2 cellular contexts compared by ENCODE assay signal in the genomic region with DNA sequence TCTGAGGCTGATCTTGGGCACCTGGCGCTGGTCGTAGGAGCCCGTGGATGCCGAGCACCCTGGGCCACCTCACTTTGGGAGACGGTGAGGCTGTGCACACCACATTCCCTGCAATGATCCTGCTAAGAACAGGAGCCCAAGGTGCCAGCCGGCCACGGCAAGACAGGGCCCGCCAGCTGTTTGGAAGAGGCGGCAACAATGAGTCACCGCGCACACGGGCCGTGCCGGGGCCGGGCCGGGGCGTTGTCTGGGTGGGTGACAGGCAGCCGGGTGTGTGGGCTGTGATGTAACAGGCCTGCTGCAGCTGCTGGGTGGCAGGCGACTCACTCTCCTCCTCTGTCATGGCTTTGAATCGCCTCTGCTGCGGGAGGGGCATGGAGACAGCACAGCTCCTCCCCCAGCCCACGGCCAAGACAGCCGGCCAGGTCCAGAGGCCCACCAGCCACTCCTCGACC.
TF ChIP-seq lines count a peak whose summit lies in the region.

No MANE protein-coding gene starts in this region.

TF ChIP-seq in K562, 482 proteins besides CTCF, POLR2A, EP300 and RAD21 (continued from another document and continues in another):
- TF ChIP-seq, protein P1, sequence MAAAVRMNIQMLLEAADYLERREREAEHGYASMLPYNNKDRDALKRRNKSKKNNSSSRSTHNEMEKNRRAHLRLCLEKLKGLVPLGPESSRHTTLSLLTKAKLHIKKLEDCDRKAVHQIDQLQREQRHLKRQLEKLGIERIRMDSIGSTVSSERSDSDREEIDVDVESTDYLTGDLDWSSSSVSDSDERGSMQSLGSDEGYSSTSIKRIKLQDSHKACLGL (CRISPR knock-in tag; IDR thresholded peaks at IDR 0.05; ENCODE audit: borderline replicate concordance, poor library complexity, severe bottlenecking): no peak
- TF ChIP-seq ZNF507 (tag; conservative IDR thresholded peaks at IDR 0.05) (no peak), ZNF551 (CRISPR knock-in tag; IDR thresholded peaks at IDR 0.05) (no peak), TGIF2 (CRISPR knock-in tag; IDR thresholded peaks at IDR 0.05) (no peak), SMARCC2 (IDR thresholded peaks at IDR 0.05; ENCODE audit: low read depth) (no peak), TCF3 (CRISPR knock-in tag; IDR thresholded peaks at IDR 0.05) (peak; percentile 47; the same call in 1 of the 2 replicates), FOSL1 (tag; conservative IDR thresholded peaks at IDR 0.05) (peak; percentile 94), MAFF (IDR thresholded peaks at IDR 0.05; ENCODE audit: low read length) (no peak), ZNF224 (CRISPR knock-in tag; IDR thresholded peaks at IDR 0.05) (no peak), KLF1 (tag; IDR thresholded peaks at IDR 0.05) (peak; percentile 78), MEIS2 (IDR thresholded peaks at IDR 0.05; ENCODE audit: partially characterized antibody) (peak; percentile 25), NRF1 (conservative IDR thresholded peaks at IDR 0.05 in 1 of 2, IDR thresholded peaks at IDR 0.05 in 1 of 2) (peak in 1 of 2 experiments; percentile 51; a peak in 2 of 4 replicates), TRIM24 (IDR thresholded peaks at IDR 0.05) (peak; percentile 9 to 50; a peak in 1 of 4 replicates), HOXB6 (CRISPR knock-in tag; IDR thresholded peaks at IDR 0.05; ENCODE audit: borderline replicate concordance) (no peak), BCOR (IDR thresholded peaks at IDR 0.05) (peak; percentile 17; the same call in 1 of the 2 replicates), YY1 (IDR thresholded peaks at IDR 0.05; ENCODE audit: borderline replicate concordance in 1 of 3, control insufficient read depth in 1 of 3, extremely low read depth in 1 of 3, insufficient read depth in 3 of 3, insufficient read length in 1 of 3, insufficient replicate concordance in 2 of 3, low read depth in 1 of 3, low read length in 2 of 3) (no peak), ZNF586 (CRISPR knock-in tag; conservative IDR thresholded peaks at IDR 0.05) (no peak), CBFB (CRISPR knock-in tag; IDR thresholded peaks at IDR 0.05) (no peak), MYC (IDR thresholded peaks at IDR 0.05; ENCODE audit: low read depth, low read length) (peak; percentile 19; the same call in 1 of the 2 replicates), MYC (CRISPR knock-in tag; IDR thresholded peaks at IDR 0.05; ENCODE audit: borderline replicate concordance, low read depth) (no peak), JUN (IDR thresholded peaks at IDR 0.05; ENCODE audit: borderline replicate concordance, low read depth, low read length) (peak; percentile 91), JUN (CRISPR knock-in tag; IDR thresholded peaks at IDR 0.05; ENCODE audit: borderline replicate concordance) (no peak)
- TF ChIP-seq, protein P2, sequence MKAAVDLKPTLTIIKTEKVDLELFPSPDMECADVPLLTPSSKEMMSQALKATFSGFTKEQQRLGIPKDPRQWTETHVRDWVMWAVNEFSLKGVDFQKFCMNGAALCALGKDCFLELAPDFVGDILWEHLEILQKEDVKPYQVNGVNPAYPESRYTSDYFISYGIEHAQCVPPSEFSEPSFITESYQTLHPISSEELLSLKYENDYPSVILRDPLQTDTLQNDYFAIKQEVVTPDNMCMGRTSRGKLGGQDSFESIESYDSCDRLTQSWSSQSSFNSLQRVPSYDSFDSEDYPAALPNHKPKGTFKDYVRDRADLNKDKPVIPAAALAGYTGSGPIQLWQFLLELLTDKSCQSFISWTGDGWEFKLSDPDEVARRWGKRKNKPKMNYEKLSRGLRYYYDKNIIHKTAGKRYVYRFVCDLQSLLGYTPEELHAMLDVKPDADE (conservative IDR thresholded peaks at IDR 0.05; ENCODE audit: control insufficient read depth, low read depth, low read length): peak; percentile 55; the same call in 1 of the 2 replicates
- TF ChIP-seq, protein P3, sequence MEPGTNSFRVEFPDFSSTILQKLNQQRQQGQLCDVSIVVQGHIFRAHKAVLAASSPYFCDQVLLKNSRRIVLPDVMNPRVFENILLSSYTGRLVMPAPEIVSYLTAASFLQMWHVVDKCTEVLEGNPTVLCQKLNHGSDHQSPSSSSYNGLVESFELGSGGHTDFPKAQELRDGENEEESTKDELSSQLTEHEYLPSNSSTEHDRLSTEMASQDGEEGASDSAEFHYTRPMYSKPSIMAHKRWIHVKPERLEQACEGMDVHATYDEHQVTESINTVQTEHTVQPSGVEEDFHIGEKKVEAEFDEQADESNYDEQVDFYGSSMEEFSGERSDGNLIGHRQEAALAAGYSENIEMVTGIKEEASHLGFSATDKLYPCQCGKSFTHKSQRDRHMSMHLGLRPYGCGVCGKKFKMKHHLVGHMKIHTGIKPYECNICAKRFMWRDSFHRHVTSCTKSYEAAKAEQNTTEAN (CRISPR knock-in tag; IDR thresholded peaks at IDR 0.05): no peak
- TF ChIP-seq, protein P4, sequence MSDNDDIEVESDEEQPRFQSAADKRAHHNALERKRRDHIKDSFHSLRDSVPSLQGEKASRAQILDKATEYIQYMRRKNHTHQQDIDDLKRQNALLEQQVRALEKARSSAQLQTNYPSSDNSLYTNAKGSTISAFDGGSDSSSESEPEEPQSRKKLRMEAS (CRISPR knock-in tag; IDR thresholded peaks at IDR 0.05): peak; percentile 69
- TF ChIP-seq, protein P5, sequence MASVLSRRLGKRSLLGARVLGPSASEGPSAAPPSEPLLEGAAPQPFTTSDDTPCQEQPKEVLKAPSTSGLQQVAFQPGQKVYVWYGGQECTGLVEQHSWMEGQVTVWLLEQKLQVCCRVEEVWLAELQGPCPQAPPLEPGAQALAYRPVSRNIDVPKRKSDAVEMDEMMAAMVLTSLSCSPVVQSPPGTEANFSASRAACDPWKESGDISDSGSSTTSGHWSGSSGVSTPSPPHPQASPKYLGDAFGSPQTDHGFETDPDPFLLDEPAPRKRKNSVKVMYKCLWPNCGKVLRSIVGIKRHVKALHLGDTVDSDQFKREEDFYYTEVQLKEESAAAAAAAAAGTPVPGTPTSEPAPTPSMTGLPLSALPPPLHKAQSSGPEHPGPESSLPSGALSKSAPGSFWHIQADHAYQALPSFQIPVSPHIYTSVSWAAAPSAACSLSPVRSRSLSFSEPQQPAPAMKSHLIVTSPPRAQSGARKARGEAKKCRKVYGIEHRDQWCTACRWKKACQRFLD (CRISPR knock-in tag; IDR thresholded peaks at IDR 0.05): 0 out of 2 replicates have a peak, but pooled peaks have one; percentile 33
- TF ChIP-seq, protein P6, sequence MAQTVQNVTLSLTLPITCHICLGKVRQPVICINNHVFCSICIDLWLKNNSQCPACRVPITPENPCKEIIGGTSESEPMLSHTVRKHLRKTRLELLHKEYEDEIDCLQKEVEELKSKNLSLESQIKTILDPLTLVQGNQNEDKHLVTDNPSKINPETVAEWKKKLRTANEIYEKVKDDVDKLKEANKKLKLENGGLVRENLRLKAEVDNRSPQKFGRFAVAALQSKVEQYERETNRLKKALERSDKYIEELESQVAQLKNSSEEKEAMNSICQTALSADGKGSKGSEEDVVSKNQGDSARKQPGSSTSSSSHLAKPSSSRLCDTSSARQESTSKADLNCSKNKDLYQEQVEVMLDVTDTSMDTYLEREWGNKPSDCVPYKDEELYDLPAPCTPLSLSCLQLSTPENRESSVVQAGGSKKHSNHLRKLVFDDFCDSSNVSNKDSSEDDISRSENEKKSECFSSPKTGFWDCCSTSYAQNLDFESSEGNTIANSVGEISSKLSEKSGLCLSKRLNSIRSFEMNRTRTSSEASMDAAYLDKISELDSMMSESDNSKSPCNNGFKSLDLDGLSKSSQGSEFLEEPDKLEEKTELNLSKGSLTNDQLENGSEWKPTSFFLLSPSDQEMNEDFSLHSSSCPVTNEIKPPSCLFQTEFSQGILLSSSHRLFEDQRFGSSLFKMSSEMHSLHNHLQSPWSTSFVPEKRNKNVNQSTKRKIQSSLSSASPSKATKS (CRISPR knock-in tag; IDR thresholded peaks at IDR 0.05): no peak

TF ChIP-seq in HepG2, 621 proteins besides CTCF, POLR2A, EP300 and RAD21 (continued from another document and continues in another):
- TF ChIP-seq ZNF263 (CRISPR knock-in tag; IDR thresholded peaks at IDR 0.05): no peak
- no peak for TF ChIP-seq MEIS2 (CRISPR knock-in tag; IDR thresholded peaks at IDR 0.05)
- TF ChIP-seq TAF1 (CRISPR knock-in tag; IDR thresholded peaks at IDR 0.05): no peak
- TF ChIP-seq, protein P7, sequence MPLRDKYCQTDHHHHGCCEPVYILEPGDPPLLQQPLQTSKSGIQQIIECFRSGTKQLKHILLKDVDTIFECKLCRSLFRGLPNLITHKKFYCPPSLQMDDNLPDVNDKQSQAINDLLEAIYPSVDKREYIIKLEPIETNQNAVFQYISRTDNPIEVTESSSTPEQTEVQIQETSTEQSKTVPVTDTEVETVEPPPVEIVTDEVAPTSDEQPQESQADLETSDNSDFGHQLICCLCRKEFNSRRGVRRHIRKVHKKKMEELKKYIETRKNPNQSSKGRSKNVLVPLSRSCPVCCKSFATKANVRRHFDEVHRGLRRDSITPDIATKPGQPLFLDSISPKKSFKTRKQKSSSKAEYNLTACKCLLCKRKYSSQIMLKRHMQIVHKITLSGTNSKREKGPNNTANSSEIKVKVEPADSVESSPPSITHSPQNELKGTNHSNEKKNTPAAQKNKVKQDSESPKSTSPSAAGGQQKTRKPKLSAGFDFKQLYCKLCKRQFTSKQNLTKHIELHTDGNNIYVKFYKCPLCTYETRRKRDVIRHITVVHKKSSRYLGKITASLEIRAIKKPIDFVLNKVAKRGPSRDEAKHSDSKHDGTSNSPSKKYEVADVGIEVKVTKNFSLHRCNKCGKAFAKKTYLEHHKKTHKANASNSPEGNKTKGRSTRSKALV (CRISPR knock-in tag; IDR thresholded peaks at IDR 0.05): 0 out of 2 replicates have a peak, but pooled peaks have one; percentile 45
- no peak for TF ChIP-seq SOX13 (IDR thresholded peaks at IDR 0.05)
- TF ChIP-seq SOX13 (CRISPR knock-in tag; conservative IDR thresholded peaks at IDR 0.05 in 1 of 2, IDR thresholded peaks at IDR 0.05 in 1 of 2): peak in 1 of 2 experiments; percentile 34; a peak in 1 of 4 replicates
- no peak for TF ChIP-seq ZNF749 (CRISPR knock-in tag; IDR thresholded peaks at IDR 0.05; ENCODE audit: borderline replicate concordance)
- TF ChIP-seq EZH2 (conservative IDR thresholded peaks at IDR 0.05; ENCODE audit: low read depth, low read length): no peak; the same call in 1 of the 2 replicates
- TF ChIP-seq MAFG (CRISPR knock-in tag; IDR thresholded peaks at IDR 0.05): no peak
- TF ChIP-seq RFX3 (CRISPR knock-in tag; IDR thresholded peaks at IDR 0.05): no peak
- TF ChIP-seq, protein P8, sequence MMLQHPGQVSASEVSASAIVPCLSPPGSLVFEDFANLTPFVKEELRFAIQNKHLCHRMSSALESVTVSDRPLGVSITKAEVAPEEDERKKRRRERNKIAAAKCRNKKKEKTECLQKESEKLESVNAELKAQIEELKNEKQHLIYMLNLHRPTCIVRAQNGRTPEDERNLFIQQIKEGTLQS (CRISPR knock-in tag; IDR thresholded peaks at IDR 0.05): peak; percentile 81
- TF ChIP-seq BCL6 (CRISPR knock-in tag; IDR thresholded peaks at IDR 0.05): 0 out of 2 replicates have a peak, but pooled peaks have one; percentile 6
- TF ChIP-seq, protein P9, sequence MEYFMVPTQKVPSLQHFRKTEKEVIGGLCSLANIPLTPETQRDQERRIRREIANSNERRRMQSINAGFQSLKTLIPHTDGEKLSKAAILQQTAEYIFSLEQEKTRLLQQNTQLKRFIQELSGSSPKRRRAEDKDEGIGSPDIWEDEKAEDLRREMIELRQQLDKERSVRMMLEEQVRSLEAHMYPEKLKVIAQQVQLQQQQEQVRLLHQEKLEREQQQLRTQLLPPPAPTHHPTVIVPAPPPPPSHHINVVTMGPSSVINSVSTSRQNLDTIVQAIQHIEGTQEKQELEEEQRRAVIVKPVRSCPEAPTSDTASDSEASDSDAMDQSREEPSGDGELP (IDR thresholded peaks at IDR 0.05; ENCODE audit: borderline replicate concordance, low read depth): peak; percentile 92
- TF ChIP-seq RXRA (CRISPR knock-in tag; IDR thresholded peaks at IDR 0.05): 0 out of 2 replicates have a peak, but pooled peaks have one; percentile 30
- TF ChIP-seq KAT7 (CRISPR knock-in tag; IDR thresholded peaks at IDR 0.05; ENCODE audit: borderline replicate concordance): no peak
- TF ChIP-seq ZNF891 (CRISPR knock-in tag; IDR thresholded peaks at IDR 0.05): 0 out of 2 replicates have a peak, but pooled peaks have one; percentile 22
- TF ChIP-seq POLR2AphosphoS2 (IDR thresholded peaks at IDR 0.05; ENCODE audit: low read depth, low read length): no peak
- TF ChIP-seq ZSCAN20 (CRISPR knock-in tag; IDR thresholded peaks at IDR 0.05; ENCODE audit: borderline replicate concordance): no peak
- TF ChIP-seq ZNF562 (CRISPR knock-in tag; IDR thresholded peaks at IDR 0.05; ENCODE audit: borderline replicate concordance): no peak
- TF ChIP-seq, protein P10, sequence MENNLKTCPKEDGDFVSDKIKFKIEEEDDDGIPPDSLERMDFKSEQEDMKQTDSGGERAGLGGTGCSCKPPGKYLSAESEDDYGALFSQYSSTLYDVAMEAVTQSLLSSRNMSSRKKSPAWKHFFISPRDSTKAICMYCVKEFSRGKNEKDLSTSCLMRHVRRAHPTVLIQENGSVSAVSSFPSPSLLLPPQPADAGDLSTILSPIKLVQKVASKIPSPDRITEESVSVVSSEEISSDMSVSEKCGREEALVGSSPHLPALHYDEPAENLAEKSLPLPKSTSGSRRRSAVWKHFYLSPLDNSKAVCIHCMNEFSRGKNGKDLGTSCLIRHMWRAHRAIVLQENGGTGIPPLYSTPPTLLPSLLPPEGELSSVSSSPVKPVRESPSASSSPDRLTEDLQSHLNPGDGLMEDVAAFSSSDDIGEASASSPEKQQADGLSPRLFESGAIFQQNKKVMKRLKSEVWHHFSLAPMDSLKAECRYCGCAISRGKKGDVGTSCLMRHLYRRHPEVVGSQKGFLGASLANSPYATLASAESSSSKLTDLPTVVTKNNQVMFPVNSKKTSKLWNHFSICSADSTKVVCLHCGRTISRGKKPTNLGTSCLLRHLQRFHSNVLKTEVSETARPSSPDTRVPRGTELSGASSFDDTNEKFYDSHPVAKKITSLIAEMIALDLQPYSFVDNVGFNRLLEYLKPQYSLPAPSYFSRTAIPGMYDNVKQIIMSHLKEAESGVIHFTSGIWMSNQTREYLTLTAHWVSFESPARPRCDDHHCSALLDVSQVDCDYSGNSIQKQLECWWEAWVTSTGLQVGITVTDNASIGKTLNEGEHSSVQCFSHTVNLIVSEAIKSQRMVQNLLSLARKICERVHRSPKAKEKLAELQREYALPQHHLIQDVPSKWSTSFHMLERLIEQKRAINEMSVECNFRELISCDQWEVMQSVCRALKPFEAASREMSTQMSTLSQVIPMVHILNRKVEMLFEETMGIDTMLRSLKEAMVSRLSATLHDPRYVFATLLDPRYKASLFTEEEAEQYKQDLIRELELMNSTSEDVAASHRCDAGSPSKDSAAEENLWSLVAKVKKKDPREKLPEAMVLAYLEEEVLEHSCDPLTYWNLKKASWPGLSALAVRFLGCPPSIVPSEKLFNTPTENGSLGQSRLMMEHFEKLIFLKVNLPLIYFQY (CRISPR knock-in tag; IDR thresholded peaks at IDR 0.05; ENCODE audit: borderline replicate concordance): peak; percentile 18; the same call in 1 of the 2 replicates
- TF ChIP-seq CEBPG (CRISPR knock-in tag; IDR thresholded peaks at IDR 0.05): 0 out of 2 replicates have a peak, but pooled peaks have one; percentile 9
- TF ChIP-seq KDM1A (CRISPR knock-in tag; IDR thresholded peaks at IDR 0.05): no peak
- TF ChIP-seq RARA (CRISPR knock-in tag; IDR thresholded peaks at IDR 0.05): peak; percentile 64
- no peak for TF ChIP-seq PRMT3 (CRISPR knock-in tag; IDR thresholded peaks at IDR 0.05; ENCODE audit: borderline replicate concordance, low read depth)
- peak; percentile 86 for TF ChIP-seq BHLHE40 (IDR thresholded peaks at IDR 0.05; ENCODE audit: low read length)
- TF ChIP-seq ATF7-NPFF (CRISPR knock-in tag; IDR thresholded peaks at IDR 0.05; ENCODE audit: low read depth): 0 out of 2 replicates have a peak, but pooled peaks have one; percentile 28
- TF ChIP-seq XRCC5 (optimal IDR thresholded peaks at IDR 0.05; ENCODE audit: low read length): peak; percentile 71
